9 cellular contexts compared by ENCODE assay signal in genomic region chr19:36169084-36169760, GRCh38. TPM values are rescaled to one million over a fixed set of nuclear protein-coding genes. Genes with fewer than 3 reads are reported as not detected.
A peak's percentile ranks its signal among the peaks of the same experiment; 100 is the strongest.
DNase-seq lines count a peak whose midpoint lies in the region; ATAC-seq and TF ChIP-seq lines count a peak whose summit lies in the region.
"Had no signal": no experiment of that assay in that cellular context is flagged by ENCODE, and none has a peak within 500 bp of the region (broad histone marks: within the 10 kb centered on the region; RNA-seq: fewer than 3 reads in every experiment).

No MANE protein-coding gene starts in this region.

- peak overlapping the region; percentile 32 to 42 for H3K27ac ChIP-seq in breast epithelium

- no peaks in the 10 kb centered on the region for H3K9me3 ChIP-seq in breast epithelium

- H3K36me3 Mint-ChIP-seq in nephron (ENCODE audit: low read depth): peaks cover 12% of the 10 kb centered on the region

- intact Hi-C loops in breast epithelium (cut with DNase I; ENCODE audit: low total_unique reads): no loop called here

- peak; percentile 96 for DNase-seq in DMS153 (lab: John Stamatoyannopoulos, UW)
- DNase-seq in NCI-H2081 treated with DMSO at 0.1 percent for 48 hours (lab: John Stamatoyannopoulos, UW): peak; percentile 19
- DNase-seq in breast epithelium (ENCODE audit: low spot score in 2 of 2): no peak
- no peak for DNase-seq in putamen (ENCODE audit: low spot score)
- DNase-seq in activated T-cell treated with anti-CD3 and anti-CD28 coated beads, Interleukin-2, amount 50 U/mL, for 48 hours: no peak
- DNase-seq in left lobe of liver (ENCODE audit: low spot score): no peak
- DNase-seq: CD4-positive, alpha-beta memory T cell had no signal

- no peaks in the 10 kb centered on the region for H3K4me1 ChIP-seq in breast epithelium

- ATAC-seq in GM21447 (IDR thresholded peaks at IDR 0.05; ENCODE audit: unreplicated experiment): no peak
- ATAC-seq in left lobe of liver: no peak

- peaks cover 6% of the 10 kb centered on the region for H3K4me1 Mint-ChIP-seq in nephron

- no peaks in the 10 kb centered on the region for H3K27me3 Mint-ChIP-seq in nephron (ENCODE audit: low read depth)
- H3K27me3 Mint-ChIP-seq: CD4-positive, alpha-beta memory T cell had no signal

- H3K36me3 ChIP-seq in breast epithelium: no peaks in the 10 kb centered on the region

- TF ChIP-seq CTCF in breast epithelium (IDR thresholded peaks at IDR 0.05) (no peak), nephron (IDR thresholded peaks at IDR 0.05; ENCODE audit: unreplicated experiment in 3 of 3) (no peak)

- H3K27ac Mint-ChIP-seq in nephron: peak overlapping the region; percentile 54 to 91 (median 60)

- H3K27me3 ChIP-seq in breast epithelium: no peaks in the 10 kb centered on the region

- no peak for TF ChIP-seq POLR2A in breast epithelium (IDR thresholded peaks at IDR 0.05)

- no peak overlapping the region for H3K4me3 Mint-ChIP-seq in nephron
- H3K4me3 Mint-ChIP-seq: CD4-positive, alpha-beta memory T cell had no signal

- no peak overlapping the region for H3K4me3 ChIP-seq in breast epithelium

- H3K9me3 Mint-ChIP-seq in nephron: no peaks in the 10 kb centered on the region
- H3K9me3 Mint-ChIP-seq: CD4-positive, alpha-beta memory T cell had no signal

RNA-seq across cellular contexts. Expression of gene COX7A1, which starts 17.0 kb away (rescaled TPM):
- total RNA-seq in breast epithelium (10 to 100 TPM; 20.8 to 69.3 (median 29.5) TPM), left lobe of liver (3.9 TPM)
- total RNA-seq: CD4-positive, alpha-beta memory T cell had no signal

RNA-seq across cellular contexts. Expression of gene CAPNS1, which starts 29.4 kb away (rescaled TPM):
- total RNA-seq in breast epithelium (100 to 1,000 TPM; 144 to 286 (median 200) TPM), left lobe of liver (168 TPM)

RNA-seq across cellular contexts. Expression of gene ZNF565, which starts 45.2 kb away (rescaled TPM):
- 1 to 10 TPM; 4.3 to 7.8 (median 7.2) TPM for total RNA-seq in breast epithelium
- 2.6 TPM for total RNA-seq in left lobe of liver

RNA-seq across cellular contexts. Expression of gene ZNF146, which starts 45.7 kb away (rescaled TPM):
- total RNA-seq in breast epithelium (100 to 1,000 TPM in 1 of 3 donors, 10 to 100 TPM in 2; 55.5 to 109 (median 78.7) TPM), left lobe of liver (17.2 TPM)

RNA-seq across cellular contexts. Expression of gene TBCB, which starts 54.0 kb away (rescaled TPM):
- total RNA-seq in breast epithelium (100 to 1,000 TPM; 106 to 146 (median 124) TPM), left lobe of liver (33.5 TPM)

Comparison
In these comparisons a context has a peak if more than half of its experiments do, and no peak if none do; other contexts are left out.
1. DNase-seq: peak in DMS153 (single experiment) and NCI-H2081 treated with DMSO at 0.1 percent for 48 hours (single experiment); none in breast epithelium (0 of 2), putamen (single experiment), activated T-cell treated with anti-CD3 and anti-CD28 coated beads, Interleukin-2, amount 50 U/mL, for 48 hours (0 of 2) and left lobe of liver (single experiment).